In genomic region chr9:137223078-137224040, GRCh38 we compare ENCODE assay signal across 1 cellular context.
TF ChIP-seq lines count a peak whose summit lies in the region.

No MANE protein-coding gene starts in this region.

TF ChIP-seq in GM12878, 131 proteins besides CTCF, POLR2A, EP300 and RAD21 (continues in another document):
- TF ChIP-seq REST (IDR thresholded peaks at IDR 0.05; ENCODE audit: low read depth, low read length) (no peak), CUX1 (IDR thresholded peaks at IDR 0.05; ENCODE audit: insufficient replicate concordance, low read depth, low read length) (no peak), SREBF2 (IDR thresholded peaks at IDR 0.05; ENCODE audit: low read length) (peak; percentile 49; the same call in 1 of the 2 replicates), MEF2B (IDR thresholded peaks at IDR 0.05; ENCODE audit: partially characterized antibody, poor library complexity, severe bottlenecking) (peak; percentile 16), PAX8 (IDR thresholded peaks at IDR 0.05) (no peak), ATF3 (IDR thresholded peaks at IDR 0.05; ENCODE audit: borderline replicate concordance, extremely low read depth, low read depth, low read length) (no peak), NFXL1 (IDR thresholded peaks at IDR 0.05; ENCODE audit: borderline replicate concordance) (no peak), SIN3A (IDR thresholded peaks at IDR 0.05; ENCODE audit: low read depth, low read length) (peak; percentile 47), EZH2 (IDR thresholded peaks at IDR 0.05; ENCODE audit: borderline replicate concordance, control insufficient read depth, low read depth, low read length) (no peak), NKRF (conservative IDR thresholded peaks at IDR 0.05) (peak; percentile 74), NBN (IDR thresholded peaks at IDR 0.05) (no peak), RBBP5 (conservative IDR thresholded peaks at IDR 0.05) (no peak), CHD4 (IDR thresholded peaks at IDR 0.05) (no peak), FOXK2 (IDR thresholded peaks at IDR 0.05) (no peak), KDM1A (IDR thresholded peaks at IDR 0.05; ENCODE audit: borderline replicate concordance) (no peak), WRNIP1 (IDR thresholded peaks at IDR 0.05; ENCODE audit: borderline replicate concordance, low read depth, low read length) (no peak), ZNF687 (IDR thresholded peaks at IDR 0.05) (peak; percentile 30; the same call in 1 of the 2 replicates), PBX3 (IDR thresholded peaks at IDR 0.05; ENCODE audit: insufficient replicate concordance, low read depth, low read length) (peak; percentile 83), ZSCAN29 (IDR thresholded peaks at IDR 0.05) (no peak), NFIC (IDR thresholded peaks at IDR 0.05; ENCODE audit: low read depth, low read length) (no peak), ATF7 (IDR thresholded peaks at IDR 0.05; ENCODE audit: low read depth) (no peak), ZBED1 (IDR thresholded peaks at IDR 0.05; ENCODE audit: borderline replicate concordance) (no peak), KAT2A (conservative IDR thresholded peaks at IDR 0.05; ENCODE audit: control insufficient read depth, low read depth, low read length) (no peak), CBX5 (IDR thresholded peaks at IDR 0.05; ENCODE audit: low read depth) (no peak), CEBPB (IDR thresholded peaks at IDR 0.05; ENCODE audit: borderline replicate concordance in 1 of 2, low read depth in 2 of 2, low read length in 2 of 2) (no peak), RUNX3 (IDR thresholded peaks at IDR 0.05; ENCODE audit: low read length) (peak; percentile 81), SMC3 (IDR thresholded peaks at IDR 0.05; ENCODE audit: borderline replicate concordance, low read length) (no peak), HDAC6 (IDR thresholded peaks at IDR 0.05; ENCODE audit: unreplicated experiment) (no peak), CREM (IDR thresholded peaks at IDR 0.05; ENCODE audit: low read depth) (no peak), POLR2AphosphoS2 (IDR thresholded peaks at IDR 0.05; ENCODE audit: low read depth, low read length) (no peak)
- TF ChIP-seq, protein P1, sequence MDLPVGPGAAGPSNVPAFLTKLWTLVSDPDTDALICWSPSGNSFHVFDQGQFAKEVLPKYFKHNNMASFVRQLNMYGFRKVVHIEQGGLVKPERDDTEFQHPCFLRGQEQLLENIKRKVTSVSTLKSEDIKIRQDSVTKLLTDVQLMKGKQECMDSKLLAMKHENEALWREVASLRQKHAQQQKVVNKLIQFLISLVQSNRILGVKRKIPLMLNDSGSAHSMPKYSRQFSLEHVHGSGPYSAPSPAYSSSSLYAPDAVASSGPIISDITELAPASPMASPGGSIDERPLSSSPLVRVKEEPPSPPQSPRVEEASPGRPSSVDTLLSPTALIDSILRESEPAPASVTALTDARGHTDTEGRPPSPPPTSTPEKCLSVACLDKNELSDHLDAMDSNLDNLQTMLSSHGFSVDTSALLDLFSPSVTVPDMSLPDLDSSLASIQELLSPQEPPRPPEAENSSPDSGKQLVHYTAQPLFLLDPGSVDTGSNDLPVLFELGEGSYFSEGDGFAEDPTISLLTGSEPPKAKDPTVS (IDR thresholded peaks at IDR 0.05; ENCODE audit: low read depth, low read length), result no peak
- TF ChIP-seq, protein P2, sequence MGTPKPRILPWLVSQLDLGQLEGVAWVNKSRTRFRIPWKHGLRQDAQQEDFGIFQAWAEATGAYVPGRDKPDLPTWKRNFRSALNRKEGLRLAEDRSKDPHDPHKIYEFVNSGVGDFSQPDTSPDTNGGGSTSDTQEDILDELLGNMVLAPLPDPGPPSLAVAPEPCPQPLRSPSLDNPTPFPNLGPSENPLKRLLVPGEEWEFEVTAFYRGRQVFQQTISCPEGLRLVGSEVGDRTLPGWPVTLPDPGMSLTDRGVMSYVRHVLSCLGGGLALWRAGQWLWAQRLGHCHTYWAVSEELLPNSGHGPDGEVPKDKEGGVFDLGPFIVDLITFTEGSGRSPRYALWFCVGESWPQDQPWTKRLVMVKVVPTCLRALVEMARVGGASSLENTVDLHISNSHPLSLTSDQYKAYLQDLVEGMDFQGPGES (IDR thresholded peaks at IDR 0.05), result no peak
- TF ChIP-seq, protein P3, sequence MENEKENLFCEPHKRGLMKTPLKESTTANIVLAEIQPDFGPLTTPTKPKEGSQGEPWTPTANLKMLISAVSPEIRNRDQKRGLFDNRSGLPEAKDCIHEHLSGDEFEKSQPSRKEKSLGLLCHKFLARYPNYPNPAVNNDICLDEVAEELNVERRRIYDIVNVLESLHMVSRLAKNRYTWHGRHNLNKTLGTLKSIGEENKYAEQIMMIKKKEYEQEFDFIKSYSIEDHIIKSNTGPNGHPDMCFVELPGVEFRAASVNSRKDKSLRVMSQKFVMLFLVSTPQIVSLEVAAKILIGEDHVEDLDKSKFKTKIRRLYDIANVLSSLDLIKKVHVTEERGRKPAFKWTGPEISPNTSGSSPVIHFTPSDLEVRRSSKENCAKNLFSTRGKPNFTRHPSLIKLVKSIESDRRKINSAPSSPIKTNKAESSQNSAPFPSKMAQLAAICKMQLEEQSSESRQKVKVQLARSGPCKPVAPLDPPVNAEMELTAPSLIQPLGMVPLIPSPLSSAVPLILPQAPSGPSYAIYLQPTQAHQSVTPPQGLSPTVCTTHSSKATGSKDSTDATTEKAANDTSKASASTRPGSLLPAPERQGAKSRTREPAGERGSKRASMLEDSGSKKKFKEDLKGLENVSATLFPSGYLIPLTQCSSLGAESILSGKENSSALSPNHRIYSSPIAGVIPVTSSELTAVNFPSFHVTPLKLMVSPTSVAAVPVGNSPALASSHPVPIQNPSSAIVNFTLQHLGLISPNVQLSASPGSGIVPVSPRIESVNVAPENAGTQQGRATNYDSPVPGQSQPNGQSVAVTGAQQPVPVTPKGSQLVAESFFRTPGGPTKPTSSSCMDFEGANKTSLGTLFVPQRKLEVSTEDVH (IDR thresholded peaks at IDR 0.05; ENCODE audit: low read depth, partially characterized antibody), result peak; percentile 62
- TF ChIP-seq, protein P4, sequence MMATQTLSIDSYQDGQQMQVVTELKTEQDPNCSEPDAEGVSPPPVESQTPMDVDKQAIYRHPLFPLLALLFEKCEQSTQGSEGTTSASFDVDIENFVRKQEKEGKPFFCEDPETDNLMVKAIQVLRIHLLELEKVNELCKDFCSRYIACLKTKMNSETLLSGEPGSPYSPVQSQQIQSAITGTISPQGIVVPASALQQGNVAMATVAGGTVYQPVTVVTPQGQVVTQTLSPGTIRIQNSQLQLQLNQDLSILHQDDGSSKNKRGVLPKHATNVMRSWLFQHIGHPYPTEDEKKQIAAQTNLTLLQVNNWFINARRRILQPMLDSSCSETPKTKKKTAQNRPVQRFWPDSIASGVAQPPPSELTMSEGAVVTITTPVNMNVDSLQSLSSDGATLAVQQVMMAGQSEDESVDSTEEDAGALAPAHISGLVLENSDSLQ (IDR thresholded peaks at IDR 0.05), result peak; percentile 94
